1 cellular context compared by ENCODE assay signal in genomic region chr15:25418202-25418601, GRCh38.
TF ChIP-seq lines count a peak whose summit lies in the region.

No MANE protein-coding gene starts in this region.

TF ChIP-seq in GM12878, 131 proteins besides CTCF, POLR2A, EP300 and RAD21:
- peak; percentile 64; the same call in 1 of the 2 replicates for TF ChIP-seq RUNX3 (IDR thresholded peaks at IDR 0.05; ENCODE audit: low read length)
- no peak for TF ChIP-seq ZBED1 (IDR thresholded peaks at IDR 0.05; ENCODE audit: borderline replicate concordance)
- no peak for TF ChIP-seq NR2F1 (conservative IDR thresholded peaks at IDR 0.05)
- no peak for TF ChIP-seq CHD1 (IDR thresholded peaks at IDR 0.05; ENCODE audit: low read depth, low read length)
- no peak for TF ChIP-seq BMI1 (IDR thresholded peaks at IDR 0.05; ENCODE audit: borderline replicate concordance)
- no peak for TF ChIP-seq BCLAF1 (IDR thresholded peaks at IDR 0.05)
- TF ChIP-seq RBBP5 (conservative IDR thresholded peaks at IDR 0.05), result no peak
- TF ChIP-seq SMAD5 (IDR thresholded peaks at IDR 0.05; ENCODE audit: low read depth), result no peak
- TF ChIP-seq STAT1 (conservative IDR thresholded peaks at IDR 0.05), result no peak
- 0 out of 2 replicates have a peak, but pooled peaks have one; percentile 13 for TF ChIP-seq ZNF687 (IDR thresholded peaks at IDR 0.05)
- TF ChIP-seq HSF1 (IDR thresholded peaks at IDR 0.05; ENCODE audit: low read depth, low read length), result no peak
- TF ChIP-seq SIX5 (IDR thresholded peaks at IDR 0.05; ENCODE audit: low read depth, low read length, severe bottlenecking), result no peak
- TF ChIP-seq ZBTB33 (IDR thresholded peaks at IDR 0.05), result no peak
- TF ChIP-seq IKZF1 (conservative IDR thresholded peaks at IDR 0.05), result no peak
- TF ChIP-seq HDGF (IDR thresholded peaks at IDR 0.05), result no peak
TF ChIP-seq in GM12878: peak in this region for 2.
